In genomic region chr15:57527382-57528091, GRCh38 we compare ENCODE assay signal across 8 cellular contexts.
DNase-seq lines count a peak whose midpoint lies in the region; ATAC-seq and FAIRE-seq lines count a peak whose summit lies in the region.

No MANE protein-coding gene starts in this region.

- H3K79me1 ChIP-seq in mesendoderm (ENCODE audit: low read length): no peaks in the 10 kb centered on the region

- H3K23ac ChIP-seq in mesendoderm (ENCODE audit: low read length): no peak overlapping the region

- H4K8ac ChIP-seq in mesendoderm (ENCODE audit: low read depth, low read length): no peak overlapping the region

- DNase-seq in COR-L47 (lab: John Stamatoyannopoulos, UW) (peak; percentile 89), GM19240 (ENCODE audit: insufficient read length, low spot score) (peak; percentile 29), NCI-H1092 treated with DMSO at 0.1 percent for 48 hours (lab: John Stamatoyannopoulos, UW) (peak; percentile 77), SHP77 (lab: John Stamatoyannopoulos, UW) (peak; percentile 85 to 89), mesendoderm (peak; percentile 95)
- DNase-seq in effector CD8-positive, alpha-beta T cell (lab: John Stamatoyannopoulos, UW): no peak

- H3K4me2 ChIP-seq in mesendoderm (ENCODE audit: low read length): no peak overlapping the region

- H2AK5ac ChIP-seq in mesendoderm (ENCODE audit: low read length): no peak overlapping the region

- peak; percentile 95 for FAIRE-seq in endometrium (lab: Jason Lieb, UNC)

- H3K4ac ChIP-seq in mesendoderm (ENCODE audit: low read depth, low read length): no peak overlapping the region

- peak overlapping the region; percentile 65 for H3K27ac ChIP-seq in mesendoderm (ENCODE audit: low read depth, low read length)

- no peak overlapping the region for H3K56ac ChIP-seq in mesendoderm (ENCODE audit: low read length)

- H2BK15ac ChIP-seq in mesendoderm (replicated peaks; ENCODE audit: low read depth): no peak overlapping the region

- peaks cover 4% of the 10 kb centered on the region for H3K4me1 ChIP-seq in mesendoderm (ENCODE audit: control insufficient read depth, low read depth, low read length)

- ATAC-seq in HG03439 (IDR thresholded peaks at IDR 0.05; ENCODE audit: unreplicated experiment): no peak

- H3K79me2 ChIP-seq in mesendoderm (ENCODE audit: control insufficient read depth, insufficient read depth, low read length): no peaks in the 10 kb centered on the region

- no peaks in the 10 kb centered on the region for H3K27me3 ChIP-seq in mesendoderm (ENCODE audit: insufficient read depth, low read length, poor library complexity)

- H3K9ac ChIP-seq in mesendoderm (ENCODE audit: low read length): no peak overlapping the region

- H3K36me3 ChIP-seq in mesendoderm (ENCODE audit: control insufficient read depth, insufficient read depth, low read length): peaks cover 2% of the 10 kb centered on the region

- H2BK120ac ChIP-seq in mesendoderm (ENCODE audit: low read depth, low read length): no peak overlapping the region

- no peak overlapping the region for H3K18ac ChIP-seq in mesendoderm (ENCODE audit: low read length)

- H4K5ac ChIP-seq in mesendoderm (ENCODE audit: low read length): no peak overlapping the region

- H2BK5ac ChIP-seq in mesendoderm (ENCODE audit: low read length): no peak overlapping the region

- WGBS in mesendoderm (ENCODE audit: extremely low coverage, insufficient coverage, low lambda C conversion rate): no CpG with 5 or more reads among the region's 9 CpGs

- no peak overlapping the region for H3K4me3 ChIP-seq in mesendoderm (ENCODE audit: low read length)
